In genomic region chr7:149873074-149873967, GRCh38 we compare ENCODE assay signal across 1 cellular context.
TF ChIP-seq lines count a peak whose summit lies in the region.

No MANE protein-coding gene starts in this region.

TF ChIP-seq in K562, 482 proteins besides CTCF, POLR2A, EP300 and RAD21 (continued from another document and continues in another):
- TF ChIP-seq ZBTB33 (CRISPR knock-in tag; IDR thresholded peaks at IDR 0.05) (no peak; the same call in 1 of the 2 replicates), PTRF (tag; IDR thresholded peaks at IDR 0.05) (no peak), ZNF740 (CRISPR knock-in tag; IDR thresholded peaks at IDR 0.05) (no peak), ZNF740 (tag; IDR thresholded peaks at IDR 0.05) (no peak), MGA (IDR thresholded peaks at IDR 0.05) (peak; percentile 84), MEF2A (IDR thresholded peaks at IDR 0.05; ENCODE audit: control insufficient read depth, low read depth, low read length) (no peak), THAP7 (CRISPR knock-in tag; IDR thresholded peaks at IDR 0.05) (peak; percentile 75; the same call in 1 of the 2 replicates), GTF3C2 (IDR thresholded peaks at IDR 0.05; ENCODE audit: borderline replicate concordance, extremely low read depth, insufficient read length) (no peak), CHAMP1 (IDR thresholded peaks at IDR 0.05) (no peak), ZNF764 (CRISPR knock-in tag; IDR thresholded peaks at IDR 0.05; ENCODE audit: low read depth) (no peak), MXI1 (IDR thresholded peaks at IDR 0.05; ENCODE audit: low read depth, low read length) (no peak), ZNF175 (CRISPR knock-in tag; IDR thresholded peaks at IDR 0.05; ENCODE audit: low read depth) (no peak), ZNF280B (CRISPR knock-in tag; IDR thresholded peaks at IDR 0.05) (no peak), STAG1 (CRISPR knock-in tag; IDR thresholded peaks at IDR 0.05; ENCODE audit: borderline replicate concordance) (peak; percentile 38; the same call in 1 of the 2 replicates), ZNF140 (CRISPR knock-in tag; IDR thresholded peaks at IDR 0.05) (no peak), HCFC1 (IDR thresholded peaks at IDR 0.05; ENCODE audit: low read depth, low read length) (no peak)
